Comparison of ENCODE assay signal across 13 cellular contexts in genomic region chr10:117684673-117685211, GRCh38.
DNase-seq lines count a peak whose midpoint lies in the region; ATAC-seq, FAIRE-seq and TF ChIP-seq lines count a peak whose summit lies in the region.
"Had no signal": no experiment of that assay in that cellular context is flagged by ENCODE, and none has a peak within 500 bp of the region (broad histone marks: within the 10 kb centered on the region; RNA-seq: fewer than 3 reads in every experiment).

No MANE protein-coding gene starts in this region.

- H3K4me3 ChIP-seq in A549 (no peak overlapping the region), lower leg skin (ENCODE audit: low read depth, poor library complexity, severe bottlenecking) (no peak overlapping the region)
- H3K4me3 ChIP-seq: SJSA1 had no signal

- TF ChIP-seq CTCF in A549 (IDR thresholded peaks at IDR 0.05) (peak; percentile 23; the same call in 2 of the 3 replicates), GM13976 (IDR thresholded peaks at IDR 0.05; ENCODE audit: borderline replicate concordance, control extremely low read depth, extremely low read depth, insufficient read depth, missing control alignments) (peak; percentile 25), chondrocyte (IDR thresholded peaks at IDR 0.05) (peak; percentile 64), lower leg skin (IDR thresholded peaks at IDR 0.05) (no peak)

- no peak overlapping the region for H3K4me3 Mint-ChIP-seq in chondrocyte (ENCODE audit: unreplicated experiment)
- H3K4me3 Mint-ChIP-seq: CD14-positive monocyte had no signal

- FAIRE-seq in A549 (lab: Jason Lieb, UNC), result no peak

- TF ChIP-seq RAD21 in A549 (conservative IDR thresholded peaks at IDR 0.05 in 1 of 2, IDR thresholded peaks at IDR 0.05 in 1 of 2), result peak; percentile 45 to 61

- TF ChIP-seq POLR2A in A549 (IDR thresholded peaks at IDR 0.05; ENCODE audit: low read length), result no peak
- no peak for TF ChIP-seq POLR2A in lower leg skin (IDR thresholded peaks at IDR 0.05)

- no peak for TF ChIP-seq EP300 in A549 (IDR thresholded peaks at IDR 0.05)

- H3K9me3 ChIP-seq in A549, result no peaks in the 10 kb centered on the region
- H3K9me3 ChIP-seq: breast epithelium, SJSA1 had no signal

- peak in 1 of 2 experiments; percentile 40 for DNase-seq in A549 (ENCODE audit: low read depth in 1 of 2, low spot score in 1 of 2)
- peak; percentile 59 for DNase-seq in GM13976 (ENCODE audit: low spot score)
- no peak for DNase-seq in chondrocyte (ENCODE audit: low spot score)
- peak; percentile 60 to 91 for DNase-seq in lower leg skin (ENCODE audit: low spot score in 2 of 2)
- no peak for DNase-seq in DMS79 treated with DMSO at 0.1 percent for 48 hours (lab: John Stamatoyannopoulos, UW)
- DNase-seq in NCI-H2196 (lab: John Stamatoyannopoulos, UW; ENCODE audit: unreplicated experiment), result no peak
- no peak for DNase-seq in stimulated activated CD4-positive, alpha-beta T cell treated with anti-CD3 and anti-CD28 coated beads, Interleukin-12 subunit alpha, Interleukin-12 subunit beta, amount 100 ng/mL, for 4 hours
- DNase-seq: NCI-H1092 had no signal

- intact Hi-C loops in lower leg skin (cut with DNase I; ENCODE audit: low total_unique reads), result no loop called here

- ATAC-seq in A549 (peak; percentile 51 to 57; a peak in 4 of 6 replicates), GM21576 (IDR thresholded peaks at IDR 0.05; ENCODE audit: unreplicated experiment) (no peak)

- H3K4me1 Mint-ChIP-seq in chondrocyte (ENCODE audit: low read depth), result peaks cover 9% of the 10 kb centered on the region
- H3K4me1 Mint-ChIP-seq: CD14-positive monocyte had no signal

- H3K27ac Mint-ChIP-seq in chondrocyte (ENCODE audit: unreplicated experiment), result no peak overlapping the region
- H3K27ac Mint-ChIP-seq: CD14-positive monocyte had no signal

- POLR2A ChIA-PET in A549 (lab: Yijun Ruan, JAX), result no interaction called here

- no peaks in the 10 kb centered on the region for H3K9me3 Mint-ChIP-seq in chondrocyte (ENCODE audit: low read depth)

- H3K36me3 Mint-ChIP-seq in chondrocyte (ENCODE audit: low read depth), result no peaks in the 10 kb centered on the region
- H3K36me3 Mint-ChIP-seq: CD14-positive monocyte had no signal

- 6% methylated on average over 10 of the region's 16 CpGs for WGBS in A549 (ENCODE audit: missing lambda C conversion rate)
- 6 to 12% methylated on average over 13 to 14 of the region's 16 CpGs for WGBS in lower leg skin, 2 donors

- CTCF ChIA-PET in A549 (lab: Yijun Ruan, JAX), result interaction anchor here (0.7 to 1.4 kb wide), 2 partner anchors 15 to 124 kb away, joined by 3 read pairs; no protein-coding TSS in a partner anchor

- 0 out of 6 replicates have a peak overlapping the region, but pooled peaks of 1 of the 2 experiments have one; percentile 12 for H3K27ac ChIP-seq in A549
- H3K27ac ChIP-seq: breast epithelium, parathyroid adenoma, SJSA1 had no signal

- in situ Hi-C loops in GM13976 (cut with MboI; ENCODE audit: low sequenced_read_pairs, unreplicated experiment), result no loop called here

- H3K27me3 Mint-ChIP-seq in chondrocyte (ENCODE audit: low read depth), result peaks cover 25% of the 10 kb centered on the region

- peaks cover 10% of the 10 kb centered on the region; the same call in 1 of the 3 replicates for H3K4me1 ChIP-seq in A549
- H3K4me1 ChIP-seq: breast epithelium, parathyroid adenoma had no signal

- H3K4me2 ChIP-seq in A549, result peak overlapping the region; percentile 59

TF ChIP-seq in A549, 52 proteins besides CTCF, POLR2A, EP300 and RAD21:
- TF ChIP-seq SMC3 (IDR thresholded peaks at IDR 0.05) (peak; percentile 44; the same call in 1 of the 3 replicates), CHD4 (IDR thresholded peaks at IDR 0.05; ENCODE audit: borderline replicate concordance) (no peak)

Comparison
In these comparisons a context has a peak if more than half of its experiments do, and no peak if none do; other contexts are left out.
1. DNase-seq: peak in GM13976 (single experiment) and lower leg skin (2 of 2); none in chondrocyte (single experiment), DMS79 treated with DMSO at 0.1 percent for 48 hours (single experiment), NCI-H2196 (single experiment) and stimulated activated CD4-positive, alpha-beta T cell treated with anti-CD3 and anti-CD28 coated beads, Interleukin-12 subunit alpha, Interleukin-12 subunit beta, amount 100 ng/mL, for 4 hours (single experiment).
2. CTCF ChIP-seq: peak in A549 (single experiment), GM13976 (single experiment) and chondrocyte (single experiment); none in lower leg skin (0 of 3).